18 cellular contexts compared by ENCODE assay signal in genomic region chr6:113655761-113656160, GRCh38.
A peak's percentile ranks its signal among the peaks of the same experiment; 100 is the strongest.
DNase-seq lines count a peak whose midpoint lies in the region; ATAC-seq, FAIRE-seq and TF ChIP-seq lines count a peak whose summit lies in the region.
"Had no signal": no experiment of that assay in that cellular context is flagged by ENCODE, and none has a peak within 500 bp of the region (broad histone marks: within the 10 kb centered on the region; RNA-seq: fewer than 3 reads in every experiment).

No MANE protein-coding gene starts in this region.

- H3K36me3 ChIP-seq in RWPE2 (ENCODE audit: low read depth) (no peaks in the 10 kb centered on the region), keratinocyte (ENCODE audit: control insufficient read depth in 2 of 2, extremely low read depth in 1 of 2, insufficient read depth in 2 of 2, low read length in 2 of 2) (no peaks in the 10 kb centered on the region)

- no peak for TF ChIP-seq CTCF in RWPE2 (IDR thresholded peaks at IDR 0.05; ENCODE audit: poor library complexity, severe bottlenecking)
- TF ChIP-seq CTCF in epithelial cell of esophagus (IDR thresholded peaks at IDR 0.05; ENCODE audit: insufficient read depth, low read depth, low read length, missing control alignments): no peak
- TF ChIP-seq CTCF in keratinocyte (optimal IDR thresholded peaks at IDR 0.05 in 1 of 3, IDR thresholded peaks at IDR 0.05 in 1 of 3, conservative IDR thresholded peaks at IDR 0.05 in 1 of 3; ENCODE audit: extremely low read depth in 1 of 3, insufficient read depth in 2 of 3, low read length in 3 of 3): no peak

- ATAC-seq in RWPE2 (ENCODE audit: low read depth): no peak
- no peak for ATAC-seq in GM21390 (IDR thresholded peaks at IDR 0.05; ENCODE audit: unreplicated experiment)
- ATAC-seq: GM23338, HCT116 had no signal

- no peak overlapping the region for H3K4me3 ChIP-seq in RWPE2 (ENCODE audit: severe bottlenecking)
- no peak overlapping the region for H3K4me3 ChIP-seq in epithelial cell of esophagus (ENCODE audit: low read length)
- H3K4me3 ChIP-seq in keratinocyte (ENCODE audit: control insufficient read depth in 2 of 3, extremely low read depth in 1 of 3, insufficient read depth in 2 of 3, low read depth in 1 of 3, low read length in 3 of 3): no peak overlapping the region
- H3K4me3 ChIP-seq: GM23338 had no signal

- H3K79me2 ChIP-seq in keratinocyte (ENCODE audit: control insufficient read depth, insufficient read depth, low read length): no peaks in the 10 kb centered on the region

- peak overlapping the region; percentile 33 for H3K4me2 ChIP-seq in keratinocyte (ENCODE audit: control insufficient read depth, extremely low read depth, insufficient read depth, low read depth, low read length)
- H3K4me2 ChIP-seq: GM23338 had no signal

- DNase-seq in GM12891 (ENCODE audit: insufficient read length, low spot score) (no peak), RWPE2 (ENCODE audit: low spot score) (no peak), epithelial cell of esophagus (ENCODE audit: low read depth) (peak; percentile 66), keratinocyte (ENCODE audit: low read depth, low spot score) (no peak), HuH-7 (ENCODE audit: low spot score) (no peak), mucosa of gallbladder (ENCODE audit: low spot score) (no peak)
- DNase-seq: C1 segment of cervical spinal cord; Calu3; CD4-positive, alpha-beta memory T cell; COR-L47; DMS53; DMS79 treated with DMSO at 0.1 percent for 48 hours; GF-D8; H9 had no signal

- no peak overlapping the region for H3K9ac ChIP-seq in keratinocyte (ENCODE audit: control insufficient read depth, extremely low read depth, insufficient read depth, low read length)

- dilution Hi-C loops in keratinocyte (cut with MboI; ENCODE audit: extremely low pct_ligation_motif_present, low sequenced_read_pairs): no loop called here

- H3K4me1 ChIP-seq in RWPE2 (ENCODE audit: insufficient read depth, poor library complexity, severe bottlenecking) (peaks cover 24% of the 10 kb centered on the region), keratinocyte (ENCODE audit: control insufficient read depth, extremely low read depth, insufficient read depth, low read length) (peaks cover 30% of the 10 kb centered on the region)

- H4K20me1 ChIP-seq in keratinocyte (ENCODE audit: control insufficient read depth, extremely low read depth, insufficient read depth, low read length): no peaks in the 10 kb centered on the region

- H3K27me3 ChIP-seq in RWPE2 (ENCODE audit: insufficient read depth, poor library complexity, severe bottlenecking): no peaks in the 10 kb centered on the region
- no peaks in the 10 kb centered on the region for H3K27me3 ChIP-seq in keratinocyte (ENCODE audit: control insufficient read depth, extremely low read depth, insufficient read depth, low read length)

- peak overlapping the region; percentile 77 for H2AFZ ChIP-seq in keratinocyte (ENCODE audit: control insufficient read depth, low read length)
- H2AFZ ChIP-seq: GM23338 had no signal

- H3K27ac ChIP-seq in RWPE2 (ENCODE audit: poor library complexity, severe bottlenecking) (peak overlapping the region; percentile 76), keratinocyte (ENCODE audit: control insufficient read depth, insufficient read depth, low read length) (peak overlapping the region; percentile 52)

- no peak for TF ChIP-seq POLR2A in GM12891 (IDR thresholded peaks at IDR 0.05; ENCODE audit: low read depth, low read length)

- H3K9me3 ChIP-seq in RWPE2 (ENCODE audit: severe bottlenecking): no peaks in the 10 kb centered on the region
- no peaks in the 10 kb centered on the region for H3K9me3 ChIP-seq in keratinocyte (ENCODE audit: control insufficient read depth, low read depth, low read length)

- H3K9me1 ChIP-seq in keratinocyte (ENCODE audit: control insufficient read depth, extremely low read depth, insufficient read depth, low read length): no peaks in the 10 kb centered on the region

- peak; percentile 31 for FAIRE-seq in GM12891 (lab: Jason Lieb, UNC)
- peak; percentile 74 for FAIRE-seq in keratinocyte (lab: Jason Lieb, UNC)
- FAIRE-seq: GM12892 had no signal

TF ChIP-seq in GM12891, 5 proteins besides CTCF, POLR2A, EP300 and RAD21:
- TF ChIP-seq TAF1 (IDR thresholded peaks at IDR 0.05; ENCODE audit: low read depth, low read length) (no peak), PAX5 (IDR thresholded peaks at IDR 0.05; ENCODE audit: insufficient read depth, low read length, severe bottlenecking) (no peak), SPI1 (IDR thresholded peaks at IDR 0.05; ENCODE audit: low read depth, low read length) (no peak), POU2F2 (IDR thresholded peaks at IDR 0.05; ENCODE audit: low read depth, low read length) (no peak), POLR2AphosphoS5 (IDR thresholded peaks at IDR 0.05; ENCODE audit: low read depth, low read length) (no peak)
